Comparison of ENCODE assay signal across 8 cellular contexts in the genomic region with DNA sequence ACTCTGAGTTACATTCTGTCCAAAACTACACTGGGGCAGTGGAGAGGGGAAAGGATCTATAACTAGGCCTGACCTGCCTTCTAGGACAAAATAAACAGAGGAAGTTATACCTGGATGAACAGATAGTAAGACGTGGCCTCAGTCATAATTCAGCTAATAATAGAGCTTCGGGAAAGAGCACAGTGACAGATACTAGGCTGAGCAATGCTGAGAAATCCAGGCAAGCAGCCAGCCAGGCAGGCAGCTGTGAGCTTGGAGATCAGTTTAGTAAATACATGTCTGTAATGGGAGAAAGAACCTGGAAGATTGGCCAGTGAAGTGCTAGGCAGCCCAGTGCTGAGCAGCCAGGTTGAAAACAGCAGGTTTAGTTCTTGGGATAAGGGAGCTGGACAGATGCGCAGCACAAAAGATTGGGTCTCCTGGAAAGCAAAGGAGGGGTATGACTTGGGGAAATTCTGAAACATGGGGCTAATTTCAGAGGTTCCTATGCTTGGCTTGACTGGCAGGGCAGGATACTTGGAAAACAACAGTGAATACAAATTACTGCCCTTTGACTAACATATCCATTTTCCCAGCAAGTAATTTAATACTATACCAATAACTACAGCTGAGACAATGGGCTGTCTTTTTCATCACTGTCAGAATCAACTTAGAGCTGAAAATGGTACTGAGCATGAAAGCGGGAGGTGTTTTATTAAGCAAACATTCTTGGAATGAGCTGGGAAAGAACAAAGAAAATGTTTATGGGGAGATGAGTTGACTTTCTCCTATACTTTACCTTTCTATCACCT.
DNase-seq lines count a peak whose midpoint lies in the region; ATAC-seq and TF ChIP-seq lines count a peak whose summit lies in the region.

No MANE protein-coding gene starts in this region.

- H3K27me3 ChIP-seq in Peyer's patch: no peaks in the 10 kb centered on the region

- DNase-seq in ELR (ENCODE audit: low read depth): peak; percentile 63
- DNase-seq in NCI-H510A treated with DMSO at 0.1 percent for 48 hours (lab: John Stamatoyannopoulos, UW): peak; percentile 95
- DNase-seq in fibroblast of pulmonary artery (ENCODE audit: low read depth): peak; percentile 85
- peak; percentile 62 for DNase-seq in pons (ENCODE audit: low spot score)
- no peak for DNase-seq in Peyer's patch
- DNase-seq in GM19240 (ENCODE audit: insufficient read length, low spot score): no peak
- no peak for DNase-seq in stimulated activated CD4-positive, alpha-beta T cell treated with anti-CD3 and anti-CD28 coated beads, Interleukin-2, amount 100 ng/mL, for 24 hours

- H3K4me3 ChIP-seq in fibroblast of pulmonary artery (replicated peaks; ENCODE audit: low read depth, low read length) (no peak overlapping the region), Peyer's patch (no peak overlapping the region)

- TF ChIP-seq CTCF in fibroblast of pulmonary artery (IDR thresholded peaks at IDR 0.05; ENCODE audit: low read length, missing control alignments) (no peak), Peyer's patch (IDR thresholded peaks at IDR 0.05) (no peak)

- H3K4me1 ChIP-seq in Peyer's patch: no peaks in the 10 kb centered on the region

- no peaks in the 10 kb centered on the region for H3K9me3 ChIP-seq in Peyer's patch

- ATAC-seq in GM21447 (IDR thresholded peaks at IDR 0.05; ENCODE audit: unreplicated experiment): no peak

- no peak for TF ChIP-seq POLR2A in Peyer's patch (IDR thresholded peaks at IDR 0.05)

- H3K36me3 ChIP-seq in Peyer's patch: no peaks in the 10 kb centered on the region

- peak overlapping the region in 1 of 4 donors; percentile 3 for H3K27ac ChIP-seq in Peyer's patch

Comparison
In these comparisons a context has a peak if more than half of its experiments do, and no peak if none do; other contexts are left out.
1. DNase-seq: peak in ELR (single experiment), NCI-H510A treated with DMSO at 0.1 percent for 48 hours (single experiment), fibroblast of pulmonary artery (single experiment) and pons (single experiment); none in Peyer's patch (0 of 3), GM19240 (single experiment) and stimulated activated CD4-positive, alpha-beta T cell treated with anti-CD3 and anti-CD28 coated beads, Interleukin-2, amount 100 ng/mL, for 24 hours (0 of 2).